ENCODE assay signal across 18 cellular contexts in genomic region chr6:17940151-17940791, GRCh38. TPM values are rescaled to one million over a fixed set of nuclear protein-coding genes. Genes with fewer than 3 reads are reported as not detected.
"Had no signal": no experiment of that assay in that cellular context is flagged by ENCODE, and none has a peak within 500 bp of the region (broad histone marks: within the 10 kb centered on the region; RNA-seq: fewer than 3 reads in every experiment).

No MANE protein-coding gene starts in this region.

- H3K4me3 ChIP-seq: thyroid gland, uterus had no signal

- H3K27me3 ChIP-seq: brain microvascular endothelial cell, thyroid gland, uterus had no signal

- H3K27me3 Mint-ChIP-seq: activated B cell treated with CpG ODN at 0.5 μM for 24 hours had no signal

- H3K4me1 Mint-ChIP-seq: activated CD4-positive, alpha-beta T cell treated with anti-CD3 and anti-CD28 coated beads, Interleukin-2, amount 10 ng/mL, durations not matched to agents 24 days and 14 days; stimulated activated naive CD8-positive, alpha-beta T cell treated with anti-CD3 and anti-CD28 coated beads, Interleukin-15, amount 100 ng/mL, for 72 hours had no signal

- H3K36me3 ChIP-seq: brain microvascular endothelial cell, thyroid gland, uterus had no signal

- H3K9me3 ChIP-seq: thyroid gland, uterus had no signal

- H3K36me3 Mint-ChIP-seq: activated naive CD8-positive, alpha-beta T cell had no signal

- H2AFZ ChIP-seq: parathyroid adenoma had no signal

- H3K27ac Mint-ChIP-seq: activated B cell treated with CpG ODN at 0.5 μM for 24 hours; activated CD4-positive, alpha-beta T cell treated with anti-CD3 and anti-CD28 coated beads, Interleukin-2, amount 10 ng/mL, durations not matched to agents 24 days and 14 days; activated naive CD8-positive, alpha-beta T cell; nephron; stimulated activated naive CD8-positive, alpha-beta T cell treated with anti-CD3 and anti-CD28 coated beads, Interleukin-15, amount 100 ng/mL, for 72 hours; T-helper 1 cell treated with Interleukin-12 subunit alpha and Interleukin-12 subunit beta and Interleukin-4 antibody, amounts not matched to agents 30 μg/mL and 1 μg/mL, for 36 hours had no signal

- H3K9me3 Mint-ChIP-seq: activated B cell treated with CpG ODN at 0.5 μM for 24 hours; activated CD4-positive, alpha-beta T cell treated with anti-CD3 and anti-CD28 coated beads, Interleukin-2, amount 10 ng/mL, durations not matched to agents 24 days and 14 days; nephron; stimulated activated naive CD8-positive, alpha-beta T cell treated with anti-CD3 and anti-CD28 coated beads, Interleukin-15, amount 100 ng/mL, for 72 hours; T-helper 1 cell treated with Interleukin-12 subunit alpha and Interleukin-12 subunit beta and Interleukin-4 antibody, amounts not matched to agents 30 μg/mL and 1 μg/mL, for 36 hours had no signal

- H3K4me1 ChIP-seq: parathyroid adenoma had no signal

- DNase-seq: activated B cell treated with CpG ODN at 0.5 μM for 24 hours; activated CD4-positive, alpha-beta T cell treated with anti-CD3 and anti-CD28 coated beads, Interleukin-2, amount 10 ng/mL, durations not matched to agents 24 days and 14 days; activated effector memory CD4-positive, alpha-beta T cell treated with Interleukin-2 at 50 U/mL for 16 hours; brain microvascular endothelial cell; cerebellar nuclear complex; dermis blood vessel endothelial cell; left ventricle myocardium superior; mesenchymal stem cell; retina; stimulated activated CD4-positive, alpha-beta T cell treated with anti-CD3 and anti-CD28 coated beads, Interleukin-15, amount 100 ng/mL, for 24 hours; stimulated activated CD4-positive, alpha-beta T cell treated with anti-CD3 and anti-CD28 coated beads, Interleukin-4, amount 100 ng/mL, for 24 hours; stimulated activated naive CD8-positive, alpha-beta T cell treated with anti-CD3 and anti-CD28 coated beads, Interleukin-15, amount 100 ng/mL, for 72 hours; thyroid gland; uterus had no signal

- H3K9ac ChIP-seq: parathyroid adenoma had no signal

- H3K27ac ChIP-seq: brain microvascular endothelial cell, parathyroid adenoma, thyroid gland, uterus had no signal

- H3K4me3 Mint-ChIP-seq: activated B cell treated with CpG ODN at 0.5 μM for 24 hours; activated CD4-positive, alpha-beta T cell treated with anti-CD3 and anti-CD28 coated beads, Interleukin-2, amount 10 ng/mL, durations not matched to agents 24 days and 14 days; activated naive CD8-positive, alpha-beta T cell; nephron; stimulated activated naive CD8-positive, alpha-beta T cell treated with anti-CD3 and anti-CD28 coated beads, Interleukin-15, amount 100 ng/mL, for 72 hours; T-helper 1 cell treated with Interleukin-12 subunit alpha and Interleukin-12 subunit beta and Interleukin-4 antibody, amounts not matched to agents 30 μg/mL and 1 μg/mL, for 36 hours had no signal

RNA-seq across cellular contexts. Expression of gene KIF13A, which starts 47.2 kb away (rescaled TPM):
- total RNA-seq: activated CD4-positive, alpha-beta T cell treated with anti-CD3 and anti-CD28 coated beads, Interleukin-2, amount 10 ng/mL, durations not matched to agents 24 days and 14 days had no signal
